Comparison of ENCODE assay signal across 8 cellular contexts in the genomic region with DNA sequence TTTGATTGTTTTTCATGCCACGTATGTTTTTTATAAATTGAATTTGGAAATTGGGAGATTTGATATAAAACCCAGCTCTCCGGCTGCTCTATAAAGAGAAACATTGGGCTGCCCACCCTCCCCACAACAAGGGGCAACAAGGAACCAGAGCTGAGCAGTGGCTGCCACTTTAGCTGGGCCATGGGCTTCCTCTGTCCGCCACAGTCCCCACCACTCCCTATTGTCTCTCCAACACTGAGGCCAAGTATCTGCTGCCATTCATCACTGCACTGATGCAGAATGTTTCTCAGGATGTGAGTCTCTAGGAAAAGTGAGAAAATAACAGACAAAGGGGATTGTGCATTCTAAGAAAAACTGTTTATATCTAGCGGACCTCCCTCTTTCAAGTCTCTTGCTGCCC.
"Had no signal": no experiment of that assay in that cellular context is flagged by ENCODE, and none has a peak within 500 bp of the region (broad histone marks: within the 10 kb centered on the region; RNA-seq: fewer than 3 reads in every experiment).

No MANE protein-coding gene starts in this region.

- FAIRE-seq: H1, H54 had no signal

- H3K4me1 Mint-ChIP-seq: GM23338 had no signal

- ATAC-seq: GM23338 had no signal

- H2AFZ ChIP-seq: GM23338 had no signal

- H3K4me3 Mint-ChIP-seq: GM23338, H9 had no signal

- H3K27ac Mint-ChIP-seq: GM23338, H9 had no signal

- H3K27ac ChIP-seq: HL-60 had no signal

- H3K4me2 ChIP-seq: GM23338 had no signal

- H3K4me3 ChIP-seq: GM23338 had no signal

- DNase-seq: H9, HCEC 1CT, IMR-90, KBM-7 had no signal
